ENCODE assay signal across 1 cellular context in the genomic region with DNA sequence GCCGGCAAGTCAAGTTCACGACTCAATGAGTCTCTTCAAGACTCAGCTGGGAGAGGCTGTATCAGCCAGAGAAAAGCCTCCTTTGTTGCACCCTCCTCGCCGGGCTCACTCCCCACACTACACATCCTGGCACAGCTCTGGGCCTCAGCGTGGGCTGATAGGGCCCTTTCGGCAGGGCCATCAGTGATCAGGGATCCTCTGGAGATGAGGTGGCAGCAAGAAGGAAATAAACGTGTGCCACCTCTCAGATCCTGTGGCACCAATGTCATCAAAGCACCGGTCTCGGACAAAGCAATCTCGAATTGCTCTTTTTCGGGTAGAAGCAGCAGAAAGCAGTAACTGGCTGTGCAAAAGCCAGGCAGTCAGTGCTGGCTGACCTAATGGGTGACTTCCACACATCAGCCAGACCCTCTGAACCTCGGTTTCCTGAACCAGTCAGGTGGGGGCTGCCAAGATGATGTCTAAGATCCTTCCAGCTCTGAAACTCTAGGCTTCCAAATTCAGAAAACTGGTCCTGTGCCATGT.
TF ChIP-seq lines count a peak whose summit lies in the region.

No MANE protein-coding gene starts in this region.

TF ChIP-seq in endothelial cell of umbilical vein, 7 proteins besides CTCF, POLR2A, EP300 and RAD21:
- TF ChIP-seq EZH2 (IDR thresholded peaks at IDR 0.05; ENCODE audit: borderline replicate concordance, low read depth, low read length, severe bottlenecking), result no peak
- TF ChIP-seq GATA2 (IDR thresholded peaks at IDR 0.05; ENCODE audit: insufficient read depth, insufficient read length, low read depth, low read length), result no peak
- TF ChIP-seq, protein P1, sequence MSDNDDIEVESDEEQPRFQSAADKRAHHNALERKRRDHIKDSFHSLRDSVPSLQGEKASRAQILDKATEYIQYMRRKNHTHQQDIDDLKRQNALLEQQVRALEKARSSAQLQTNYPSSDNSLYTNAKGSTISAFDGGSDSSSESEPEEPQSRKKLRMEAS (IDR thresholded peaks at IDR 0.05; ENCODE audit: insufficient read depth, insufficient read length), result no peak
- no peak for TF ChIP-seq FOS (IDR thresholded peaks at IDR 0.05; ENCODE audit: borderline replicate concordance, insufficient read depth, low read length)
- TF ChIP-seq POLR2AphosphoS5 (IDR thresholded peaks at IDR 0.05; ENCODE audit: insufficient read depth, low read depth, low read length), result no peak
- TF ChIP-seq MYC (IDR thresholded peaks at IDR 0.05; ENCODE audit: low read depth, low read length), result no peak
- TF ChIP-seq JUN (IDR thresholded peaks at IDR 0.05; ENCODE audit: borderline replicate concordance, insufficient read depth, insufficient read length, low read depth), result no peak
TF ChIP-seq in endothelial cell of umbilical vein: peak in this region for 0.
